17 cellular contexts compared by ENCODE assay signal in the genomic region with DNA sequence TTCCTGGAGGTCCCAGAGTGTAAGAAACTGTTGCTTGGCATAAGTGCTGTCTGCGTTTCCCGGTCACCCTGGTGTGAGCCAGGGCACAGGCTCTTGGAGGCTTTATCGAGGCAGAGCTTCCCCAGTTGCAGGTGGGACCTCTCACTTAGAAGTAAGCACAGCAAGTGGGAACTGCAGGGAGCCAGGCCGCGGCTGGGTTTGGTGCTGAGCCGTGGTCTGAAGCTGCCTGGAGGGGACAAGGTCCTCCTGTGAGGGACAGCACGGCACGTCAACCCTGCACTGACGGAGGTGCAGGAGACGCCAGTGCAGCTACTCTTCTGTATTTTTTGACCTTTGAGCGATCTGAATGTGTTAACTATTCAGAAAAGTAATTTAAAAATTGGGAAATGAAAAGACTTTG. TPM values are rescaled to one million over a fixed set of nuclear protein-coding genes. Genes with fewer than 3 reads are reported as not detected.
A peak's percentile ranks its signal among the peaks of the same experiment; 100 is the strongest.
DNase-seq lines count a peak whose midpoint lies in the region; ATAC-seq and TF ChIP-seq lines count a peak whose summit lies in the region.
"Had no signal": no experiment of that assay in that cellular context is flagged by ENCODE, and none has a peak within 500 bp of the region (broad histone marks: within the 10 kb centered on the region; RNA-seq: fewer than 3 reads in every experiment).

No MANE protein-coding gene starts in this region.

- peaks cover 65% of the 10 kb centered on the region for H3K4me1 Mint-ChIP-seq in activated CD8-positive, alpha-beta memory T cell treated with anti-CD3 and anti-CD28 coated beads, Interleukin-2, amount 10 ng/mL, durations not matched to agents 7 days and 5 days
- peaks cover 46 to 58% of the 10 kb centered on the region in 2 donors for H3K4me1 Mint-ChIP-seq in effector memory CD8-positive, alpha-beta T cell (ENCODE audit: low read depth in 2 of 2)

- peak overlapping the region; percentile 79 for H3K4me3 Mint-ChIP-seq in activated CD8-positive, alpha-beta memory T cell treated with anti-CD3 and anti-CD28 coated beads, Interleukin-2, amount 10 ng/mL, durations not matched to agents 7 days and 5 days
- peak overlapping the region; percentile 88 to 97 for H3K4me3 Mint-ChIP-seq in effector memory CD8-positive, alpha-beta T cell

- no peak for DNase-seq in activated CD8-positive, alpha-beta memory T cell treated with anti-CD3 and anti-CD28 coated beads, Interleukin-2, amount 10 ng/mL, durations not matched to agents 7 days and 5 days
- no peak for DNase-seq in activated CD8-positive, alpha-beta memory T cell treated with anti-CD3 and anti-CD28 coated beads for 24 hours
- no peak for DNase-seq in effector memory CD8-positive, alpha-beta T cell
- DNase-seq in COLO668 (lab: John Stamatoyannopoulos, UW; ENCODE audit: unreplicated experiment), result no peak
- no peak for DNase-seq in activated gamma-delta T cell (lab: John Stamatoyannopoulos, UW)
- no peak for DNase-seq in NCI-H2227 (lab: John Stamatoyannopoulos, UW; ENCODE audit: unreplicated experiment)
- DNase-seq: ACHN; activated CD8-positive, alpha-beta memory T cell treated with anti-CD3 and anti-CD28 coated beads, Interleukin-2, amount 50 U/mL, for 48 hours; dermis blood vessel endothelial cell; H7; NCI-H1105; NCI-H2171 treated with DMSO at 0.1 percent for 48 hours; small intestine; substantia nigra had no signal

- no peaks in the 10 kb centered on the region for H3K9me2 ChIP-seq in OCI-LY1 (ENCODE audit: low read depth, low read length)

- peaks cover 5% of the 10 kb centered on the region for H3K27me3 Mint-ChIP-seq in activated CD8-positive, alpha-beta memory T cell treated with anti-CD3 and anti-CD28 coated beads, Interleukin-2, amount 10 ng/mL, durations not matched to agents 7 days and 5 days
- no peaks in the 10 kb centered on the region for H3K27me3 Mint-ChIP-seq in effector memory CD8-positive, alpha-beta T cell

- no peaks in the 10 kb centered on the region for H3K27me3 ChIP-seq in OCI-LY1 (ENCODE audit: insufficient read depth, low read length)
- H3K27me3 ChIP-seq in parathyroid adenoma (ENCODE audit: control insufficient read depth, insufficient read depth, low read length), result no peaks in the 10 kb centered on the region

- CTCF ChIA-PET in activated CD8-positive, alpha-beta memory T cell treated with anti-CD3 and anti-CD28 coated beads, Interleukin-2, amount 10 ng/mL, durations not matched to agents 7 days and 5 days (lab: Charles Lee), result interaction anchor here (0.7 to 1.4 kb wide), 7 partner anchors 10 to 259 kb away, joined by 3 to 6 read pairs (median 4); a partner anchor contains a TSS

- H3K36me3 ChIP-seq in OCI-LY1 (ENCODE audit: insufficient read depth, low read length) (0 out of 2 replicates have a peak, but pooled peaks cover 5% of the 10 kb centered on the region), parathyroid adenoma (ENCODE audit: control insufficient read depth, insufficient read depth, low read length) (no peaks in the 10 kb centered on the region)

- TF ChIP-seq CTCF in OCI-LY1 (IDR thresholded peaks at IDR 0.05; ENCODE audit: low read length) (no peak), parathyroid adenoma (IDR thresholded peaks at IDR 0.05) (no peak)

- H3K4me2 ChIP-seq in OCI-LY1 (ENCODE audit: low read length) (peak overlapping the region; percentile 86), parathyroid adenoma (ENCODE audit: low read length) (no peak overlapping the region)

- H3K9ac ChIP-seq in OCI-LY1 (ENCODE audit: low read length) (no peak overlapping the region), parathyroid adenoma (no peak overlapping the region)

- no peaks in the 10 kb centered on the region for H3K9me3 Mint-ChIP-seq in activated CD8-positive, alpha-beta memory T cell treated with anti-CD3 and anti-CD28 coated beads, Interleukin-2, amount 10 ng/mL, durations not matched to agents 7 days and 5 days (ENCODE audit: low read depth)
- H3K9me3 Mint-ChIP-seq in effector memory CD8-positive, alpha-beta T cell, result no peaks in the 10 kb centered on the region

- H3K9me3 ChIP-seq in OCI-LY1 (ENCODE audit: low read length) (no peaks in the 10 kb centered on the region), parathyroid adenoma (ENCODE audit: control insufficient read depth, low read length) (no peaks in the 10 kb centered on the region)

- H3K27ac ChIP-seq in OCI-LY1 (ENCODE audit: low read depth, low read length, poor library complexity, severe bottlenecking), result peak overlapping the region; percentile 52
- H3K27ac ChIP-seq in parathyroid adenoma, result peak overlapping the region; percentile 57

- H2AFZ ChIP-seq in OCI-LY1 (ENCODE audit: low read length) (no peak overlapping the region), parathyroid adenoma (no peak overlapping the region)

- H3K36me3 Mint-ChIP-seq in activated CD8-positive, alpha-beta memory T cell treated with anti-CD3 and anti-CD28 coated beads, Interleukin-2, amount 10 ng/mL, durations not matched to agents 7 days and 5 days, result peaks cover 5% of the 10 kb centered on the region
- peaks cover 13% of the 10 kb centered on the region for H3K36me3 Mint-ChIP-seq in effector memory CD8-positive, alpha-beta T cell (ENCODE audit: insufficient read depth)

- H3K79me2 ChIP-seq in OCI-LY1 (ENCODE audit: insufficient read depth, low read length) (no peaks in the 10 kb centered on the region), parathyroid adenoma (peaks cover 27% of the 10 kb centered on the region)

- H3K4me3 ChIP-seq in OCI-LY1 (ENCODE audit: low read depth, low read length, poor library complexity, severe bottlenecking) (peak overlapping the region; percentile 93), parathyroid adenoma (ENCODE audit: low read depth, low read length) (no peak overlapping the region)
- H3K4me3 ChIP-seq: lung had no signal

- no peak for ATAC-seq in activated CD8-positive, alpha-beta memory T cell treated with anti-CD3 and anti-CD28 coated beads, Interleukin-2, amount 10 ng/mL, durations not matched to agents 7 days and 5 days
- no peak for ATAC-seq in effector memory CD8-positive, alpha-beta T cell (replicated peaks)

- no peaks in the 10 kb centered on the region for H3F3A ChIP-seq in OCI-LY1 (ENCODE audit: insufficient read depth, low read length)

- H4K20me1 ChIP-seq in OCI-LY1 (ENCODE audit: insufficient read depth, low read length), result no peaks in the 10 kb centered on the region

- H3K27ac Mint-ChIP-seq in activated CD8-positive, alpha-beta memory T cell treated with anti-CD3 and anti-CD28 coated beads, Interleukin-2, amount 10 ng/mL, durations not matched to agents 7 days and 5 days, result no peak overlapping the region
- H3K27ac Mint-ChIP-seq in effector memory CD8-positive, alpha-beta T cell, result peak overlapping the region in 1 of 2 donors; percentile 69

- H3K4me1 ChIP-seq in OCI-LY1 (ENCODE audit: insufficient read depth, low read length, severe bottlenecking), result peaks cover 57% of the 10 kb centered on the region
- H3K4me1 ChIP-seq in parathyroid adenoma, result peaks cover 17% of the 10 kb centered on the region

RNA-seq across cellular contexts. Expression of a gene that starts 55.8 kb away (rescaled TPM):
- total RNA-seq in activated CD8-positive, alpha-beta memory T cell treated with anti-CD3 and anti-CD28 coated beads, Interleukin-2, amount 10 ng/mL, durations not matched to agents 7 days and 5 days, result 10 to 100 TPM; 57.1 to 59.3 TPM

RNA-seq across cellular contexts. Expression of a gene that starts 58.1 kb away (rescaled TPM):
- 100 to 1,000 TPM; 205 to 267 TPM for total RNA-seq in activated CD8-positive, alpha-beta memory T cell treated with anti-CD3 and anti-CD28 coated beads, Interleukin-2, amount 10 ng/mL, durations not matched to agents 7 days and 5 days
